15 cellular contexts compared by ENCODE assay signal in genomic region chr11:17767914-17768313, GRCh38. TPM values are rescaled to one million over a fixed set of nuclear protein-coding genes. Genes with fewer than 3 reads are reported as not detected.
DNase-seq lines count a peak whose midpoint lies in the region; ATAC-seq and TF ChIP-seq lines count a peak whose summit lies in the region.
"Had no signal": no experiment of that assay in that cellular context is flagged by ENCODE, and none has a peak within 500 bp of the region (broad histone marks: within the 10 kb centered on the region; RNA-seq: fewer than 3 reads in every experiment).

No MANE protein-coding gene starts in this region.

- DNase-seq in activated effector memory CD4-positive, alpha-beta T cell treated with anti-CD3 and anti-CD28 coated beads, Interleukin-2, amount 50 U/mL, for 16 hours = peak; percentile 37
- no peak for DNase-seq in activated effector memory CD4-positive, alpha-beta T cell treated with Interleukin-2 at 50 U/mL for 16 hours
- no peak for DNase-seq in Karpas-422
- DNase-seq in osteoblast (ENCODE audit: insufficient read length, low spot score, missing footprints) = peak; percentile 73
- no peak for DNase-seq in upper lobe of left lung
- DNase-seq in suprapubic skin (ENCODE audit: low spot score in 2 of 2) = no peak
- DNase-seq: GDM1, GOT3, H9 had no signal

- peaks cover 12% of the 10 kb centered on the region for H3K4me1 ChIP-seq in Karpas-422 (ENCODE audit: low read length)
- no peaks in the 10 kb centered on the region for H3K4me1 ChIP-seq in osteoblast (ENCODE audit: insufficient read depth, low read length)
- H3K4me1 ChIP-seq in upper lobe of left lung = no peaks in the 10 kb centered on the region
- no peaks in the 10 kb centered on the region for H3K4me1 ChIP-seq in suprapubic skin

- 0 out of 2 replicates have a peak overlapping the region, but pooled peaks have one; percentile 12 for H3K9ac ChIP-seq in Karpas-422 (ENCODE audit: low read length)

- TF ChIP-seq POLR2A in upper lobe of left lung (IDR thresholded peaks at IDR 0.05) (no peak), suprapubic skin (IDR thresholded peaks at IDR 0.05) (no peak)

- no peak for TF ChIP-seq EP300 in upper lobe of left lung (IDR thresholded peaks at IDR 0.05)
- no peak for TF ChIP-seq EP300 in suprapubic skin (IDR thresholded peaks at IDR 0.05)

- no peak for ATAC-seq in upper lobe of left lung (ENCODE audit: low FRiP score in 2 of 2)
- no peak for ATAC-seq in GM18861 (IDR thresholded peaks at IDR 0.05; ENCODE audit: unreplicated experiment)

- H4K20me1 ChIP-seq in Karpas-422 (ENCODE audit: insufficient read depth, low read depth, low read length) (no peaks in the 10 kb centered on the region), osteoblast (ENCODE audit: insufficient read depth, low read length) (no peaks in the 10 kb centered on the region)

- WGBS in upper lobe of left lung, 2 donors = 91 to 94% methylated on average over 2 of the region's 2 CpGs
- no CpG with 5 or more reads among the region's 2 CpGs for WGBS in suprapubic skin

- H3K27ac ChIP-seq in Karpas-422 (ENCODE audit: low read length) = no peak overlapping the region
- no peak overlapping the region for H3K27ac ChIP-seq in osteoblast (ENCODE audit: low read depth, low read length)
- H3K27ac ChIP-seq in upper lobe of left lung = no peak overlapping the region
- H3K27ac ChIP-seq in suprapubic skin = no peak overlapping the region
- H3K27ac ChIP-seq: A549 had no signal

- peak overlapping the region; percentile 18 for H3K4me2 ChIP-seq in Karpas-422 (ENCODE audit: low read depth, low read length, poor library complexity, severe bottlenecking)
- no peak overlapping the region for H3K4me2 ChIP-seq in osteoblast (ENCODE audit: insufficient read depth, low read length)
- H3K4me2 ChIP-seq: A549 had no signal

- H3K79me2 ChIP-seq in Karpas-422 (ENCODE audit: low read length) (no peaks in the 10 kb centered on the region), osteoblast (ENCODE audit: insufficient read depth, low read length) (no peaks in the 10 kb centered on the region)

- H2AFZ ChIP-seq in Karpas-422 (ENCODE audit: low read length) (no peak overlapping the region), osteoblast (ENCODE audit: low read length) (no peak overlapping the region)

- H3K9me3 ChIP-seq in Karpas-422 (ENCODE audit: low read length) (no peaks in the 10 kb centered on the region), osteoblast (ENCODE audit: low read depth, low read length) (no peaks in the 10 kb centered on the region), upper lobe of left lung (no peaks in the 10 kb centered on the region), suprapubic skin (no peaks in the 10 kb centered on the region)
- H3K9me3 ChIP-seq: A549, BE2C, Caco-2 had no signal

- no peak overlapping the region for H3K4me3 ChIP-seq in Karpas-422 (ENCODE audit: low read length)
- no peak overlapping the region for H3K4me3 ChIP-seq in osteoblast (ENCODE audit: insufficient read depth, low read length)
- H3K4me3 ChIP-seq in upper lobe of left lung = no peak overlapping the region
- H3K4me3 ChIP-seq in suprapubic skin = no peak overlapping the region
- H3K4me3 ChIP-seq: A549 had no signal

- TF ChIP-seq CTCF in osteoblast (IDR thresholded peaks at IDR 0.05; ENCODE audit: extremely low read depth, low read depth, low read length) = no peak
- TF ChIP-seq CTCF in upper lobe of left lung (IDR thresholded peaks at IDR 0.05) = no peak
- no peak for TF ChIP-seq CTCF in suprapubic skin (IDR thresholded peaks at IDR 0.05)

- H3K27me3 ChIP-seq in Karpas-422 (ENCODE audit: low read length) = no peaks in the 10 kb centered on the region
- peaks cover 10% of the 10 kb centered on the region for H3K27me3 ChIP-seq in osteoblast (ENCODE audit: insufficient read depth, low read length)
- H3K27me3 ChIP-seq in upper lobe of left lung = no peaks in the 10 kb centered on the region
- no peaks in the 10 kb centered on the region for H3K27me3 ChIP-seq in suprapubic skin
- H3K27me3 ChIP-seq: BE2C had no signal

- H3K36me3 ChIP-seq in Karpas-422 (ENCODE audit: insufficient read depth, low read length) (no peaks in the 10 kb centered on the region), osteoblast (ENCODE audit: insufficient read depth, low read length) (no peaks in the 10 kb centered on the region), upper lobe of left lung (no peaks in the 10 kb centered on the region), suprapubic skin (no peaks in the 10 kb centered on the region)
- H3K36me3 ChIP-seq: BE2C had no signal

- no peaks in the 10 kb centered on the region for H3K9me2 ChIP-seq in Karpas-422 (replicated peaks; ENCODE audit: insufficient read depth, low read length)

RNA-seq across cellular contexts. Expression of gene KCNC1, which starts 33.3 kb away (rescaled TPM):
- total RNA-seq in Karpas-422 (2014; rRNA removed; shearing (Covaris generic); ENCODE audit: low replicate concordance) = not detected in 2 replicates
- under 0.01 TPM in 1 of 2 replicates, not detected in the other for total RNA-seq in osteoblast
- not detected for total RNA-seq in upper lobe of left lung
- not detected for total RNA-seq in suprapubic skin
- total RNA-seq: CD8-positive, alpha-beta memory T cell had no signal

RNA-seq across cellular contexts. Expression of gene MYOD1, which starts 48.5 kb away (rescaled TPM):
- not detected in 2 replicates for total RNA-seq in Karpas-422 (2014; rRNA removed; shearing (Covaris generic); ENCODE audit: low replicate concordance)
- total RNA-seq in osteoblast (not detected in 2 replicates), upper lobe of left lung (not detected), suprapubic skin (not detected)
- total RNA-seq: Caco-2; CD8-positive, alpha-beta memory T cell; H9; HT1080 had no signal

Comparison
In these comparisons a context has a peak if more than half of its experiments do, and no peak if none do; other contexts are left out.
1. DNase-seq: peak in activated effector memory CD4-positive, alpha-beta T cell treated with anti-CD3 and anti-CD28 coated beads, Interleukin-2, amount 50 U/mL, for 16 hours (single experiment) and osteoblast (single experiment); none in activated effector memory CD4-positive, alpha-beta T cell treated with Interleukin-2 at 50 U/mL for 16 hours (single experiment), Karpas-422 (single experiment), upper lobe of left lung (0 of 2) and suprapubic skin (0 of 2).